In genomic region chr1:159891275-159892157, GRCh38 we compare ENCODE assay signal across 1 cellular context.
TF ChIP-seq lines count a peak whose summit lies in the region.

No MANE protein-coding gene starts in this region.

TF ChIP-seq in endothelial cell of umbilical vein, 7 proteins besides CTCF, POLR2A, EP300 and RAD21:
- TF ChIP-seq EZH2 (IDR thresholded peaks at IDR 0.05; ENCODE audit: borderline replicate concordance, low read depth, low read length, severe bottlenecking) (no peak), FOS (IDR thresholded peaks at IDR 0.05; ENCODE audit: borderline replicate concordance, insufficient read depth, low read length) (peak; percentile 51), POLR2AphosphoS5 (IDR thresholded peaks at IDR 0.05; ENCODE audit: insufficient read depth, low read depth, low read length) (peak; percentile 41), JUN (IDR thresholded peaks at IDR 0.05; ENCODE audit: borderline replicate concordance, insufficient read depth, insufficient read length, low read depth) (peak; percentile 21), MYC (IDR thresholded peaks at IDR 0.05; ENCODE audit: low read depth, low read length) (peak; percentile 44), GATA2 (IDR thresholded peaks at IDR 0.05; ENCODE audit: insufficient read depth, insufficient read length, low read depth, low read length) (peak; percentile 32)
- TF ChIP-seq, protein P1, sequence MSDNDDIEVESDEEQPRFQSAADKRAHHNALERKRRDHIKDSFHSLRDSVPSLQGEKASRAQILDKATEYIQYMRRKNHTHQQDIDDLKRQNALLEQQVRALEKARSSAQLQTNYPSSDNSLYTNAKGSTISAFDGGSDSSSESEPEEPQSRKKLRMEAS (IDR thresholded peaks at IDR 0.05; ENCODE audit: insufficient read depth, insufficient read length), result peak; percentile 68
